14 cellular contexts compared by ENCODE assay signal in the genomic region with DNA sequence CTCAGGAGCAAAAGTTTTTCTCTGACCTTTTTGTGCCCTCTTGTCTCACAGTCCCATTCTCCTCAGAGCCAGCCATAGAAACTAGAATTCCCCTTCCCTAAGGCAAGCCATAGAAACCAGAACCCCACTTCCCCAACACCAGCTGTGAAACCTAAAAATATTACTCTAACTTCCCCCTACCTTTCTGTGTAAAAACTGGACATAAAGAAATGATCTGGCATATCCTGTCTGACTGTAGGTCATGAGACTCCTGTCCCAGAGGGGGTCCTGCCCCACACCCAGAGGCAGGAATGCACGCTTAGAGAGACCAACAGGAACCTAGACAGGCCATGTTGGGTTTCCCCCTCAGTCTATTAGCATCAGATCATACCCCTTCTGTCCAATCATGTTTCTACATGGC.
DNase-seq lines count a peak whose midpoint lies in the region; ATAC-seq, FAIRE-seq and TF ChIP-seq lines count a peak whose summit lies in the region.
"Had no signal": no experiment of that assay in that cellular context is flagged by ENCODE, and none has a peak within 500 bp of the region (broad histone marks: within the 10 kb centered on the region; RNA-seq: fewer than 3 reads in every experiment).

No MANE protein-coding gene starts in this region.

- no peaks in the 10 kb centered on the region for H3K27me3 Mint-ChIP-seq in effector memory CD8-positive, alpha-beta T cell
- H3K27me3 Mint-ChIP-seq: central memory CD8-positive, alpha-beta T cell; IgD-negative memory B cell had no signal

- peak; percentile 82 for ATAC-seq in GM18508 (IDR thresholded peaks at IDR 0.05; ENCODE audit: insufficient read depth, unreplicated experiment)
- ATAC-seq in GM21447 (IDR thresholded peaks at IDR 0.05; ENCODE audit: unreplicated experiment) = peak; percentile 78
- ATAC-seq in HG03159 (IDR thresholded peaks at IDR 0.05; ENCODE audit: unreplicated experiment) = peak; percentile 64
- no peak for ATAC-seq in effector memory CD8-positive, alpha-beta T cell (replicated peaks)

- no peaks in the 10 kb centered on the region for H3K9me3 Mint-ChIP-seq in effector memory CD8-positive, alpha-beta T cell
- H3K9me3 Mint-ChIP-seq: central memory CD8-positive, alpha-beta T cell; IgD-negative memory B cell had no signal

- intact Hi-C loops in kidney (cut with DNase I) = no loop called here

- H3K36me3 ChIP-seq in kidney (ENCODE audit: control insufficient read depth in 1 of 2, insufficient read depth in 2 of 2, low read length in 2 of 2) = peaks cover 0 to 10% of the 10 kb centered on the region in 2 donors

- DNase-seq in dermis blood vessel endothelial cell (peak; percentile 16), kidney (no peak), NCI-H1930 (lab: John Stamatoyannopoulos, UW) (no peak)
- DNase-seq in stimulated activated CD4-positive, alpha-beta T cell treated with anti-CD3 and anti-CD28 coated beads, Interleukin-2, amount 100 ng/mL, for 48 hours = no peak
- DNase-seq in effector memory CD8-positive, alpha-beta T cell = no peak
- DNase-seq: NCI-H510A; small intestine; stimulated activated naive CD4-positive, alpha-beta T cell had no signal

- no peak overlapping the region for H3K27ac Mint-ChIP-seq in effector memory CD8-positive, alpha-beta T cell

- peaks cover 13% of the 10 kb centered on the region for H3K36me3 Mint-ChIP-seq in effector memory CD8-positive, alpha-beta T cell (ENCODE audit: insufficient read depth)

- FAIRE-seq in kidney (lab: Jason Lieb, UNC) = no peak
- FAIRE-seq: small intestine had no signal

- H3K4me1 Mint-ChIP-seq in effector memory CD8-positive, alpha-beta T cell (ENCODE audit: low read depth in 2 of 2) = peaks cover 0 to 4% of the 10 kb centered on the region in 2 donors
- H3K4me1 Mint-ChIP-seq: central memory CD8-positive, alpha-beta T cell had no signal

- H3K4me3 Mint-ChIP-seq in effector memory CD8-positive, alpha-beta T cell = no peak overlapping the region
- H3K4me3 Mint-ChIP-seq: central memory CD8-positive, alpha-beta T cell; IgD-negative memory B cell had no signal

- H3K9ac ChIP-seq in kidney (ENCODE audit: low read length in 2 of 2) = no peak overlapping the region

- no peaks in the 10 kb centered on the region for H3K9me3 ChIP-seq in kidney (ENCODE audit: control insufficient read depth in 1 of 2, low read length in 2 of 2)

- H3K4me3 ChIP-seq in kidney (ENCODE audit: low read length in 2 of 2) = no peak overlapping the region
- H3K4me3 ChIP-seq: SK-N-MC had no signal

- no peak overlapping the region for H3K27ac ChIP-seq in kidney (ENCODE audit: low read depth in 2 of 2, low read length in 2 of 2)
- H3K27ac ChIP-seq: SK-N-MC had no signal

- H3K4me1 ChIP-seq in kidney (ENCODE audit: control insufficient read depth in 1 of 2, insufficient read depth in 1 of 2, low read depth in 1 of 2, low read length in 2 of 2) = peaks cover 4 to 7% of the 10 kb centered on the region in 2 donors

- no peak for TF ChIP-seq CTCF in kidney (IDR thresholded peaks at IDR 0.05; ENCODE audit: borderline replicate concordance, extremely low read depth, insufficient read depth)
